In genomic region chr4:139177888-139178609, GRCh38 we compare ENCODE assay signal across 8 cellular contexts. TPM values are rescaled to one million over a fixed set of nuclear protein-coding genes. Genes with fewer than 3 reads are reported as not detected.
DNase-seq lines count a peak whose midpoint lies in the region; ATAC-seq and TF ChIP-seq lines count a peak whose summit lies in the region.

No MANE protein-coding gene starts in this region.

- H3K27me3 ChIP-seq in right cardiac atrium (ENCODE audit: control insufficient read depth, insufficient read depth) (no peaks in the 10 kb centered on the region), rectal smooth muscle tissue (ENCODE audit: control insufficient read depth, insufficient read depth, low read length) (no peaks in the 10 kb centered on the region), vagina (no peaks in the 10 kb centered on the region)

- TF ChIP-seq POLR2A in GM18505 (IDR thresholded peaks at IDR 0.05; ENCODE audit: borderline replicate concordance, extremely low read depth, insufficient read depth, insufficient read length) (peak; percentile 75), vagina (IDR thresholded peaks at IDR 0.05) (peak in 1 of 2 donors; percentile 79)

- DNase-seq in NCI-H1694 treated with DMSO at 0.1 percent for 48 hours (lab: John Stamatoyannopoulos, UW): peak; percentile 76
- DNase-seq in T-helper 17 cell: peak; percentile 83 to 88 (median 83)
- DNase-seq in right cardiac atrium: peak; percentile 97 to 98 (median 98)
- peak; percentile 96 to 97 for DNase-seq in vagina (ENCODE audit: extremely low spot score in 2 of 2)

- H3K4me3 Mint-ChIP-seq in T-helper 17 cell: peak overlapping the region; percentile 94

- H3K27ac ChIP-seq in angular gyrus (ENCODE audit: low read depth, low read length) (peak overlapping the region; percentile 99), right cardiac atrium (ENCODE audit: low read length) (peak overlapping the region; percentile 99), rectal smooth muscle tissue (ENCODE audit: low read depth, low read length) (peak overlapping the region; percentile 100), vagina (peak overlapping the region; percentile 100)

- intact Hi-C loops in right cardiac atrium (cut with DNase I) (loop anchor here in 1 of 4 donors (10.0 kb wide), 1 partner anchor 127 kb away; the partner anchor contains the start of genes NAA15 and NDUFC1), vagina (cut with DNase I) (loop anchor here (5.0 kb wide), 2 partner anchors 96 to 124 kb away; partner anchors contain the start of genes NAA15 and NDUFC1)

- under 1% methylated on average over 66 of the region's 66 CpGs for WGBS in right cardiac atrium

- H3K27me3 Mint-ChIP-seq in T-helper 17 cell: no peaks in the 10 kb centered on the region

- no peaks in the 10 kb centered on the region for H3K9me3 ChIP-seq in T-helper 17 cell (ENCODE audit: control insufficient read depth, low read length, poor library complexity, severe bottlenecking)
- no peaks in the 10 kb centered on the region for H3K9me3 ChIP-seq in right cardiac atrium (ENCODE audit: control insufficient read depth, low read length)
- H3K9me3 ChIP-seq in vagina: no peaks in the 10 kb centered on the region

- H3K4me1 ChIP-seq in right cardiac atrium (ENCODE audit: control insufficient read depth, insufficient read depth, low read length): no peaks in the 10 kb centered on the region
- peaks cover 3% of the 10 kb centered on the region for H3K4me1 ChIP-seq in rectal smooth muscle tissue (ENCODE audit: control insufficient read depth, insufficient read depth, low read length)
- H3K4me1 ChIP-seq in vagina: peaks cover 19% of the 10 kb centered on the region

- peak overlapping the region; percentile 89 for H3K27ac Mint-ChIP-seq in T-helper 17 cell

- peak overlapping the region; percentile 93 for H3K9ac ChIP-seq in rectal smooth muscle tissue (ENCODE audit: low read length)

- H3K36me3 ChIP-seq in rectal smooth muscle tissue (ENCODE audit: control insufficient read depth, insufficient read depth, low read length) (no peaks in the 10 kb centered on the region), vagina (no peaks in the 10 kb centered on the region)

- peaks cover 7% of the 10 kb centered on the region for H3K4me1 Mint-ChIP-seq in T-helper 17 cell

- ATAC-seq in GM18505 (IDR thresholded peaks at IDR 0.05; ENCODE audit: unreplicated experiment) (peak; percentile 68), HG02943 (IDR thresholded peaks at IDR 0.05; ENCODE audit: low read depth, unreplicated experiment) (peak; percentile 68), T-helper 17 cell (peak; percentile 76), right cardiac atrium (peak; percentile 89 to 93)

- no peak for TF ChIP-seq CTCF in vagina (IDR thresholded peaks at IDR 0.05)

- H3K4me3 ChIP-seq in right cardiac atrium (ENCODE audit: low read length) (peak overlapping the region; percentile 96), rectal smooth muscle tissue (ENCODE audit: low read length) (peak overlapping the region; percentile 80), vagina (peak overlapping the region; percentile 92 to 96)

- no peaks in the 10 kb centered on the region for H3K36me3 Mint-ChIP-seq in T-helper 17 cell (ENCODE audit: low read depth)

RNA-seq across cellular contexts. Expression of gene ELF2, which starts 1.0 kb away (rescaled TPM):
- total RNA-seq in T-helper 17 cell: 10 to 100 TPM; 59.8 to 80.6 TPM
- total RNA-seq in right cardiac atrium: 10 to 100 TPM; 40.0 to 44.0 (median 42.8) TPM
- 15.6 TPM for polyA plus RNA-seq in right cardiac atrium
- total RNA-seq in vagina: 44.4 TPM

Comparison
In these comparisons a context has a peak if more than half of its experiments do, and no peak if none do; other contexts are left out.
1. Peak in every context shown above with its lines: DNase-seq, ATAC-seq, H3K4me3 ChIP-seq and H3K27ac ChIP-seq.